1 cellular context compared by ENCODE assay signal in the genomic region with DNA sequence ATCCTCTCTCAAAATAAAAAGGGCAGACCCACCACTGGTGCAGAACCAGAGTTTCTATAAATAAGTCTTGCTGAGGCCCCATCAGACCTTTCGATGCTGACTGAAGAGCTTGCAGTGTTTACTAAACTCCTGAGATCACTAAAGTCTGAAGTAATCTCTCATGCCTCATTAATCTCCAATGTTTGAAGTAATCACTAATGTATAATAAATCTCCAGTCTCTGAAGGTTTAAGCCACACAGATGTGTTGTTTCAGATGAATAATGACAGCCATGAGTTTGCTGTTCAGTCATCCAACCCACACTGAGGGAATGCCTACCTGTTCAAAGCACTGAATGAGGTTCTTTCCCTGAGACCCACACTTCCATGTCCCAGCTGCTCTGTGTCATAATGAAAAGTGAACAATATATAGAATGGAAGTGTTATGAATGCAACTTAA.
TF ChIP-seq lines count a peak whose summit lies in the region.

No MANE protein-coding gene starts in this region.

TF ChIP-seq in SK-N-SH treated with all-trans-retinoic acid at 6 μM for 48 hours, 23 proteins besides CTCF, POLR2A, EP300 and RAD21 (continued from another document):
- TF ChIP-seq ESRRG (CRISPR knock-in tag; IDR thresholded peaks at IDR 0.05) (no peak), OSR1 (CRISPR knock-in tag; IDR thresholded peaks at IDR 0.05) (no peak), SNAI2 (CRISPR knock-in tag; IDR thresholded peaks at IDR 0.05) (no peak)
